Comparison of ENCODE assay signal across 19 cellular contexts in genomic region chr4:159540501-159540900, GRCh38.
DNase-seq lines count a peak whose midpoint lies in the region; ATAC-seq, FAIRE-seq and TF ChIP-seq lines count a peak whose summit lies in the region.
"Had no signal": no experiment of that assay in that cellular context is flagged by ENCODE, and none has a peak within 500 bp of the region (broad histone marks: within the 10 kb centered on the region; RNA-seq: fewer than 3 reads in every experiment).

No MANE protein-coding gene starts in this region.

- TF ChIP-seq POLR2A in right lobe of liver (IDR thresholded peaks at IDR 0.05), result no peak

- no peaks in the 10 kb centered on the region for H3K36me3 ChIP-seq in right lobe of liver

- H3K27me3 ChIP-seq in right lobe of liver, result no peaks in the 10 kb centered on the region

- intact Hi-C loops in right lobe of liver (cut with DNase I), result no loop called here

- H3K27ac ChIP-seq in right lobe of liver, result no peak overlapping the region
- H3K27ac ChIP-seq: A549, HL-60 had no signal

- no peaks in the 10 kb centered on the region for H3K9me3 ChIP-seq in right lobe of liver
- H3K9me3 ChIP-seq: A549 had no signal

- H3K4me1 ChIP-seq in right lobe of liver, result no peaks in the 10 kb centered on the region
- H3K4me1 ChIP-seq: A549, Caco-2 had no signal

- 58% methylated on average over 3 of the region's 4 CpGs for WGBS in right lobe of liver (ENCODE audit: insufficient coverage, low coverage, low lambda C conversion rate, missing lambda C conversion rate)

- DNase-seq in NCI-H345 (lab: John Stamatoyannopoulos, UW) (peak; percentile 2), NCI-H345 treated with DMSO at 0.1 percent for 48 hours (lab: John Stamatoyannopoulos, UW; ENCODE audit: unreplicated experiment) (no peak), NCI-H69 (lab: John Stamatoyannopoulos, UW) (peak; percentile 77), iPS-NIHi7 (ENCODE audit: extremely low spot score) (peak; percentile 29), right lobe of liver (no peak), D341Med (ENCODE audit: low spot score) (no peak), frontal cortex (ENCODE audit: low spot score in 2 of 2) (no peak)
- DNase-seq: Caco-2, DND-41, GDM1, NCI-H2029, NCI-H226, SHP77 had no signal

- ATAC-seq in right lobe of liver, result no peak
- ATAC-seq: A549, HepG2, SK-N-SH treated with all-trans-retinoic acid at 6 μM for 48 hours had no signal

- no peak for TF ChIP-seq CTCF in right lobe of liver (IDR thresholded peaks at IDR 0.05)

- FAIRE-seq in frontal cortex (lab: Jason Lieb, UNC), result no peak
- FAIRE-seq: A549, GM12892, HepG2, RCC 7860 had no signal

- H3K4me3 ChIP-seq in right lobe of liver, result no peak overlapping the region
- H3K4me3 ChIP-seq: A549 had no signal

Comparison
In these comparisons a context has a peak if more than half of its experiments do, and no peak if none do; other contexts are left out.
1. DNase-seq: peak in NCI-H345 (single experiment), NCI-H69 (single experiment) and iPS-NIHi7 (single experiment); none in NCI-H345 treated with DMSO at 0.1 percent for 48 hours (single experiment), right lobe of liver (0 of 3), D341Med (single experiment) and frontal cortex (0 of 2).